In the genomic region with DNA sequence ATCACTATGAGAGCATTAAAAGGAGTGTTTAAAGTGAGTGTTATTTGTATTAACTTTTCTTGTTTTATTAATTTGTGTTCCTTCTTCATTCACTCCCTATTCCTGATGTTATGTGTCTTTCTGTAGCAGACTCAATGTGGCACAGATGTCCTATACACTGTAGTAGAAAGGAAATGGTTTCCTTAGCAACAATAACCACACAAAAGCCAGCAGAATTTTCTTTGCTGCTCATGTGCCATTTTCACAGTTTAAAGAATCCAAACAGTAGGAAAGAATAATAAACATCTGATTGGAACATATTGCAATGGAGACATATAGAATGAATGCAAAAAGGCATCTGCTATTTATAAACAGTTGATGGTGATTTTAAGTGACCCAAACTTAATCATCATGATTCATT, we compare ENCODE assay signal across 21 cellular contexts.
DNase-seq lines count a peak whose midpoint lies in the region; ATAC-seq and TF ChIP-seq lines count a peak whose summit lies in the region.
"Had no signal": no experiment of that assay in that cellular context is flagged by ENCODE, and none has a peak within 500 bp of the region (broad histone marks: within the 10 kb centered on the region; RNA-seq: fewer than 3 reads in every experiment).

No MANE protein-coding gene starts in this region.

- H3K36me3 ChIP-seq in BLaER1 (no peaks in the 10 kb centered on the region), sigmoid colon (no peaks in the 10 kb centered on the region)
- H3K36me3 ChIP-seq: ovary, thoracic aorta had no signal

- no peaks in the 10 kb centered on the region for H3K27me3 ChIP-seq in BLaER1
- no peaks in the 10 kb centered on the region for H3K27me3 ChIP-seq in sigmoid colon
- H3K27me3 ChIP-seq: body of pancreas, ovary had no signal

- intact Hi-C loops in sigmoid colon (cut with DNase I) = no loop called here
- intact Hi-C loops in Right ventricle myocardium superior (cut with DNase I) = no loop called here

- H3K4me3 ChIP-seq in BLaER1 = no peak overlapping the region
- no peak overlapping the region for H3K4me3 ChIP-seq in sigmoid colon
- H3K4me3 ChIP-seq: body of pancreas, GM12878, K562, lung, ovary, thoracic aorta had no signal

- no peaks in the 10 kb centered on the region for H4K20me1 ChIP-seq in BLaER1

- H3K9ac ChIP-seq in BLaER1 = no peak overlapping the region

- H3K9me3 ChIP-seq in BLaER1 (no peaks in the 10 kb centered on the region), sigmoid colon (no peaks in the 10 kb centered on the region)
- H3K9me3 ChIP-seq: body of pancreas, ovary, thoracic aorta had no signal

- H3K4me1 ChIP-seq in BLaER1 = peaks cover 19% of the 10 kb centered on the region
- no peaks in the 10 kb centered on the region for H3K4me1 ChIP-seq in sigmoid colon
- H3K4me1 ChIP-seq: body of pancreas had no signal

- H3K27ac ChIP-seq in BLaER1 = no peak overlapping the region
- H3K27ac ChIP-seq in sigmoid colon = no peak overlapping the region
- H3K27ac ChIP-seq: body of pancreas, ovary, thoracic aorta had no signal

- TF ChIP-seq POLR2A in sigmoid colon (IDR thresholded peaks at IDR 0.05) = no peak

- peak; percentile 36 for DNase-seq in EH (ENCODE audit: low read depth)
- DNase-seq in NCI-H2227 (lab: John Stamatoyannopoulos, UW; ENCODE audit: unreplicated experiment) = peak; percentile 56
- peak; percentile 19 for DNase-seq in fibroblast of peridontal ligament (ENCODE audit: extremely low read depth)
- DNase-seq in sigmoid colon = no peak
- no peak for DNase-seq in activated CD8-positive, alpha-beta memory T cell treated with anti-CD3 and anti-CD28 coated beads, Interleukin-2, amount 50 U/mL, for 4 hours
- no peak for DNase-seq in Right ventricle myocardium superior
- DNase-seq: activated CD4-positive, alpha-beta T cell treated with anti-CD3 and anti-CD28 coated beads for 4 hours; activated CD8-positive, alpha-beta memory T cell treated with anti-CD3 and anti-CD28 coated beads, Interleukin-2, amount 10 ng/mL, durations not matched to agents 7 days and 5 days; activated naive CD8-positive, alpha-beta T cell treated with anti-CD3 and anti-CD28 coated beads, Interleukin-2, amount 10 ng/mL, durations not matched to agents 7 days and 5 days; body of pancreas; hippocampal formation; kidney; NCI-H1092 treated with DMSO at 0.1 percent for 48 hours; ovary; right cardiac atrium had no signal

- no peak for TF ChIP-seq EP300 in sigmoid colon (IDR thresholded peaks at IDR 0.05)

- no peak for ATAC-seq in Right ventricle myocardium superior (ENCODE audit: poor library complexity)
- ATAC-seq: activated CD8-positive, alpha-beta memory T cell treated with anti-CD3 and anti-CD28 coated beads, Interleukin-2, amount 10 ng/mL, durations not matched to agents 7 days and 5 days; activated T-helper 17 cell treated with anti-CD3 and anti-CD28 coated beads, Interleukin-2, amount 50 U/mL, for 72 hours; body of pancreas; GM12878; K562; right cardiac atrium had no signal

- H3K4me2 ChIP-seq in BLaER1 = peak overlapping the region; percentile 52

- no peak for TF ChIP-seq CTCF in sigmoid colon (IDR thresholded peaks at IDR 0.05)

Comparison
In these comparisons a context has a peak if more than half of its experiments do, and no peak if none do; other contexts are left out.
1. DNase-seq: peak in EH (single experiment), NCI-H2227 (single experiment) and fibroblast of peridontal ligament (single experiment); none in sigmoid colon (single experiment), activated CD8-positive, alpha-beta memory T cell treated with anti-CD3 and anti-CD28 coated beads, Interleukin-2, amount 50 U/mL, for 4 hours (single experiment) and Right ventricle myocardium superior (single experiment).